In the genomic region with DNA sequence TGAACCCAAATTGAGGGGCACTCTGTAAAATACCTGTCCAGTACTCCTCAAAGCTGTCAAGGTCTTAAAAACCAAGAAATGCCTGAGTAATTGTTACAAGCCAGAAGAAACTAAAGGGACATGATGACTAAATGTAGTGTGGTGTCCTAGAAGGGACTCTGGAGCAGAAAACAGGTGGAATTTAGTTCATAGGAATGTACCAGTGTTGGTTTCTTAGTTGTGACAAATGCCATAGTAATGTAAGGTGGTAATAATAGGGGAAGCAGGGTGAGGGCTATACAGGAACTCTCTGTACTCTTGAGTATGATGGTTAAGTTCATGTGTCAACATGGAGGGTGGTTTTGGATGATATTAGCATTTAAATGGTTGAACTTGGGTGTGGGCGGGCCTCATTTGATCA, we compare ENCODE assay signal across 1 cellular context.
TF ChIP-seq lines count a peak whose summit lies in the region.

No MANE protein-coding gene starts in this region.

TF ChIP-seq in SK-N-SH, 30 proteins besides CTCF, POLR2A, EP300 and RAD21 (continued from another document):
- no peak for TF ChIP-seq REST (IDR thresholded peaks at IDR 0.05; ENCODE audit: low read depth, low read length)
TF ChIP-seq in SK-N-SH: peak in this region for 0.
